23 cellular contexts compared by ENCODE assay signal in genomic region chr5:53453898-53454837, GRCh38. TPM values are rescaled to one million over a fixed set of nuclear protein-coding genes. Genes with fewer than 3 reads are reported as not detected.
"Had no signal": no experiment of that assay in that cellular context is flagged by ENCODE, and none has a peak within 500 bp of the region (broad histone marks: within the 10 kb centered on the region; RNA-seq: fewer than 3 reads in every experiment).

No MANE protein-coding gene starts in this region.

- H3K4me1 ChIP-seq: adrenal gland, ascending aorta, colonic mucosa, heart left ventricle, sigmoid colon had no signal

- H3K9me3 Mint-ChIP-seq: activated T-cell treated with anti-CD3 and anti-CD28 coated beads, Interleukin-2, amount 50 U/mL, for 24 hours; activated T-helper 2 cell treated with anti-CD3 and anti-CD28 coated beads, Interferon-gamma antibody, Interleukin-2, Interleukin-4, amounts not matched to agents 10 μg/mL and 5 μg/mL and 100 μg/mL, durations not matched to agents 14 hours and 24 hours and 36 hours; stimulated activated naive B cell treated with anti-CD40 and anti-IgM and Interleukin-4, amounts not matched to agents 10 μg/mL and 1 μg/mL and 100 μg/mL, for 72 hours; T-cell; T-helper 2 cell treated with Interferon-gamma antibody and Interleukin-4, amounts not matched to agents 5 μg/mL and 100 μg/mL, for 36 hours; type B pancreatic cell had no signal

- H3K4me3 Mint-ChIP-seq: activated CD8-positive, alpha-beta T cell treated with anti-CD3 and anti-CD28 coated beads, Interleukin-2, amount 10 ng/mL, durations not matched to agents 7 days and 5 days; activated naive CD8-positive, alpha-beta T cell; activated T-cell treated with anti-CD3 and anti-CD28 coated beads, Interleukin-2, amount 50 U/mL, for 24 hours; memory B cell; stimulated activated naive B cell treated with anti-CD40 and anti-IgM and Interleukin-4, amounts not matched to agents 10 μg/mL and 1 μg/mL and 100 μg/mL, for 72 hours; T-cell; T-helper 2 cell treated with Interferon-gamma antibody and Interleukin-4, amounts not matched to agents 5 μg/mL and 100 μg/mL, for 36 hours; type B pancreatic cell had no signal

- ATAC-seq: activated CD8-positive, alpha-beta T cell treated with anti-CD3 and anti-CD28 coated beads, Interleukin-2, amount 10 ng/mL, durations not matched to agents 7 days and 5 days; heart left ventricle; stimulated activated naive B cell treated with anti-CD40 and anti-IgM and Interleukin-4, amounts not matched to agents 10 μg/mL and 1 μg/mL and 100 μg/mL, for 72 hours; T-cell had no signal

- H3K4me1 Mint-ChIP-seq: memory B cell; stimulated activated naive B cell treated with anti-CD40 and anti-IgM and Interleukin-4, amounts not matched to agents 10 μg/mL and 1 μg/mL and 100 μg/mL, for 72 hours; T-cell had no signal

- H3K27me3 ChIP-seq: adrenal gland, ascending aorta, colonic mucosa, sigmoid colon had no signal

- H3K4me3 ChIP-seq: adrenal gland, ascending aorta, colonic mucosa, heart left ventricle, sigmoid colon, thoracic aorta had no signal

- H3K36me3 Mint-ChIP-seq: memory B cell; stimulated activated naive B cell treated with anti-CD40 and anti-IgM and Interleukin-4, amounts not matched to agents 10 μg/mL and 1 μg/mL and 100 μg/mL, for 72 hours; T-cell; type B pancreatic cell had no signal

- DNase-seq: activated CD4-positive, alpha-beta T cell treated with anti-CD3 and anti-CD28 coated beads for 1 hour; activated CD4-positive, alpha-beta T cell treated with anti-CD3 and anti-CD28 coated beads, Interleukin-2, amount 50 U/mL, for 1 hour; activated CD8-positive, alpha-beta T cell treated with anti-CD3 and anti-CD28 coated beads, Interleukin-2, amount 10 ng/mL, durations not matched to agents 7 days and 5 days; activated naive CD4-positive, alpha-beta T cell; activated T-cell treated with anti-CD3 and anti-CD28 coated beads, Interleukin-2, amount 50 U/mL, for 24 hours; adrenal gland; colonic mucosa; heart left ventricle; occipital lobe; sigmoid colon; stimulated activated CD4-positive, alpha-beta T cell treated with anti-CD3 and anti-CD28 coated beads, Interleukin-2, amount 100 ng/mL, for 48 hours; stimulated activated CD8-positive, alpha-beta memory T cell treated with anti-CD3 and anti-CD28 coated beads, Interleukin-4, amount 100 ng/mL, for 48 hours; stimulated activated naive B cell treated with anti-CD40 and anti-IgM and Interleukin-4, amounts not matched to agents 10 μg/mL and 1 μg/mL and 100 μg/mL, for 72 hours; T-cell had no signal

- FAIRE-seq: islet of Langerhans, TTC549 had no signal

- H3K27ac ChIP-seq: adrenal gland, ascending aorta, colonic mucosa, heart left ventricle, sigmoid colon, thoracic aorta had no signal

- H3K36me3 ChIP-seq: adrenal gland, ascending aorta, colonic mucosa, heart left ventricle, sigmoid colon, thoracic aorta had no signal

RNA-seq across cellular contexts. Expression of gene FST, which starts 26.3 kb away (rescaled TPM):
- total RNA-seq: activated CD8-positive, alpha-beta T cell treated with anti-CD3 and anti-CD28 coated beads, Interleukin-2, amount 10 ng/mL, durations not matched to agents 7 days and 5 days; activated T-helper 2 cell treated with anti-CD3 and anti-CD28 coated beads, Interferon-gamma antibody, Interleukin-2, Interleukin-4, amounts not matched to agents 10 μg/mL and 5 μg/mL and 100 μg/mL, durations not matched to agents 14 hours and 24 hours and 36 hours had no signal
